Comparison of ENCODE assay signal across 22 cellular contexts in the genomic region with DNA sequence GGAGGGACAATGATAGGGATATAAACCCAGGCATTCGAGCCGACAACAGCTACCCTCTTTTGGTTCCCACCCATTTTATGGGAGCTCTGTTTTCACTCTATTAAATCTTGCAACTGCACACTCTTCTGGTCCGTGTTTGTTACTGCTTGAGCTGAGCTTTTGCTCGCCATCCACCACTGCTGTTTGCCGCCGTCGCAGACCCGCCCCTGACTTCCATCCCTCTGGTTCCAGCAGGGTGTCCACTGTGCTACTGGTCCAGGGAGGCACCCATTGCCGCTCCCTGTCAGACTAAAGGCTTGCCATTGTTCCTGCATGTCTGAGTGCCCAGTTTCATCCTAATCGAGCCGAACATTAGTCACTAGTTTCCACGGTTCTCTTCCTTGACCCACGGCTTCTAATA.
"Had no signal": no experiment of that assay in that cellular context is flagged by ENCODE, and none has a peak within 500 bp of the region (broad histone marks: within the 10 kb centered on the region; RNA-seq: fewer than 3 reads in every experiment).

No MANE protein-coding gene starts in this region.

- H3K27ac ChIP-seq: coronary artery, dorsolateral prefrontal cortex, esophagus muscularis mucosa, foreskin keratinocyte, gastroesophageal sphincter, heart left ventricle, hepatocyte, left ventricle myocardium inferior, lower lobe of right lung had no signal

- DNase-seq: dermis blood vessel endothelial cell; dorsolateral prefrontal cortex; effector CD4-positive, alpha-beta T cell; effector memory CD4-positive, alpha-beta T cell; foreskin keratinocyte; heart left ventricle; hypothalamus; immature natural killer cell; islet precursor cell; kidney; kidney glomerular epithelial cell; left colon; left ventricle myocardium inferior; lower lobe of right lung; mesenchymal stem cell; naive B cell had no signal

- ATAC-seq: foreskin keratinocyte, gastroesophageal sphincter, heart left ventricle, left colon, left lobe of liver, lower lobe of right lung, mucosa of descending colon had no signal

- H3K4me1 ChIP-seq: esophagus muscularis mucosa, foreskin keratinocyte, gastroesophageal sphincter, heart left ventricle, left ventricle myocardium inferior, lower lobe of right lung had no signal

- H2AFZ ChIP-seq: hepatocyte had no signal

- H3K9me3 ChIP-seq: esophagus muscularis mucosa, lower lobe of right lung, mucosa of descending colon had no signal

- H3K4me3 ChIP-seq: coronary artery, dorsolateral prefrontal cortex, esophagus muscularis mucosa, gastroesophageal sphincter, heart left ventricle, hepatocyte, left ventricle myocardium inferior, lower lobe of right lung, mucosa of descending colon had no signal

- H3K36me3 ChIP-seq: esophagus muscularis mucosa, gastroesophageal sphincter, heart left ventricle, left ventricle myocardium inferior, lower lobe of right lung had no signal

- H3K4me2 ChIP-seq: hepatocyte had no signal

- H3K79me2 ChIP-seq: hepatocyte had no signal

- H3K27me3 ChIP-seq: dorsolateral prefrontal cortex, esophagus muscularis mucosa, foreskin keratinocyte, gastroesophageal sphincter, heart left ventricle, hepatocyte had no signal
